In genomic region chr9:94603259-94603776, GRCh38 we compare ENCODE assay signal across 8 cellular contexts. TPM values are rescaled to one million over a fixed set of nuclear protein-coding genes. Genes with fewer than 3 reads are reported as not detected.
A peak's percentile ranks its signal among the peaks of the same experiment; 100 is the strongest.
DNase-seq lines count a peak whose midpoint lies in the region; TF ChIP-seq lines count a peak whose summit lies in the region.

No MANE protein-coding gene starts in this region.

- no peaks in the 10 kb centered on the region for H3K79me2 ChIP-seq in GM23248 (ENCODE audit: insufficient read depth)

- H3K4me3 ChIP-seq in GM23248 = no peak overlapping the region
- no peak overlapping the region for H3K4me3 ChIP-seq in colonic mucosa
- no peak overlapping the region for H3K4me3 ChIP-seq in lower leg skin (ENCODE audit: low read depth, poor library complexity, severe bottlenecking)

- H2AFZ ChIP-seq in GM23248 = no peak overlapping the region

- 7 to 12% methylated on average over 15 of the region's 15 CpGs for WGBS in GM23248 (ENCODE audit: low coverage in 1 of 2, low lambda C conversion rate in 2 of 2, missing lambda C conversion rate in 2 of 2), 2 experiments
- WGBS in lower leg skin, 2 donors = 14 to 15% methylated on average over 14 to 15 of the region's 15 CpGs

- DNase-seq in AG20443 (ENCODE audit: low spot score) (peak; percentile 93), GM23248 (peak; percentile 71), NCI-H2227 (lab: John Stamatoyannopoulos, UW; ENCODE audit: unreplicated experiment) (peak; percentile 86), colonic mucosa (peak; percentile 93), lower leg skin (ENCODE audit: low spot score in 2 of 2) (peak; percentile 21 to 89), GF-D8 (lab: John Stamatoyannopoulos, UW) (no peak)
- DNase-seq in activated CD4-positive, alpha-beta T cell treated with anti-CD3 and anti-CD28 coated beads for 4 hours = peak; percentile 60 to 69
- peak; percentile 70 for DNase-seq in stimulated activated CD4-positive, alpha-beta T cell treated with anti-CD3 and anti-CD28 coated beads, Interleukin-4, amount 100 ng/mL, for 48 hours (ENCODE audit: low read depth in 2 of 2)

- H3K4me2 ChIP-seq in GM23248 (ENCODE audit: unreplicated experiment) = no peak overlapping the region

- peak; percentile 71 for TF ChIP-seq CTCF in colonic mucosa (IDR thresholded peaks at IDR 0.05)
- TF ChIP-seq CTCF in lower leg skin (IDR thresholded peaks at IDR 0.05) = no peak

- no peaks in the 10 kb centered on the region for H4K20me1 ChIP-seq in GM23248 (ENCODE audit: insufficient read depth)

- no peaks in the 10 kb centered on the region for H3K36me3 ChIP-seq in GM23248 (ENCODE audit: low read depth)
- H3K36me3 ChIP-seq in colonic mucosa = no peaks in the 10 kb centered on the region

- H3K9me2 ChIP-seq in GM23248 (ENCODE audit: insufficient read depth) = no peaks in the 10 kb centered on the region

- H3K9me3 ChIP-seq in GM23248 (ENCODE audit: low read depth) (no peaks in the 10 kb centered on the region), colonic mucosa (no peaks in the 10 kb centered on the region)

- in situ Hi-C loops in GM23248 (cut with MboI) = no loop called here

- no peaks in the 10 kb centered on the region for H3F3A ChIP-seq in GM23248 (ENCODE audit: insufficient read depth)

- intact Hi-C loops in colonic mucosa (cut with DNase I) (loop anchor here (5.0 kb wide), 1 partner anchor 51 kb away; no protein-coding TSS in a partner anchor), lower leg skin (cut with DNase I; ENCODE audit: low total_unique reads) (no loop called here)

- H3K9ac ChIP-seq in GM23248 (no peak overlapping the region), colonic mucosa (ENCODE audit: low read depth in 2 of 2, low read length in 2 of 2) (peak overlapping the region in 1 of 2 donors; percentile 52)

- no peak overlapping the region for H3K27ac ChIP-seq in GM23248
- peak overlapping the region; percentile 50 for H3K27ac ChIP-seq in colonic mucosa

- H3K27me3 ChIP-seq in GM23248 (replicated peaks; ENCODE audit: insufficient read depth) (peaks cover 46% of the 10 kb centered on the region), colonic mucosa (no peaks in the 10 kb centered on the region)

- H3K4me1 ChIP-seq in GM23248 (ENCODE audit: insufficient read depth) = no peaks in the 10 kb centered on the region
- H3K4me1 ChIP-seq in colonic mucosa = peaks cover 9% of the 10 kb centered on the region

- no peak for TF ChIP-seq POLR2A in lower leg skin (IDR thresholded peaks at IDR 0.05)

RNA-seq across cellular contexts. Expression of gene FBP2, which starts 9.7 kb away (rescaled TPM):
- total RNA-seq in GM23248 (2014; rRNA removed; shearing (Covaris generic)) = not detected in 2 replicates
- not detected in 2 replicates for polyA plus RNA-seq in GM23248 (2016; fragmentation: Nextera tagmentation; extraction: Ambion mirVana)
- total RNA-seq in colonic mucosa = not detected
- total RNA-seq in lower leg skin = 1 to 10 TPM in 1 of 4 donors, not detected in 3; 1.5 TPM

RNA-seq across cellular contexts. Expression of gene FBP1, which starts 36.0 kb away (rescaled TPM):
- total RNA-seq in GM23248 (2014; rRNA removed; shearing (Covaris generic)) = not detected in 2 replicates
- polyA plus RNA-seq in GM23248 (2016; fragmentation: Nextera tagmentation; extraction: Ambion mirVana) = not detected in 2 replicates
- 10 to 100 TPM; 43.8 to 51.4 TPM for total RNA-seq in colonic mucosa
- 10 to 100 TPM in 1 of 4 donors, 1 to 10 TPM in 2, under 1 TPM in 1; 0.99 to 12.1 (median 6.6) TPM for total RNA-seq in lower leg skin

RNA-seq across cellular contexts. Expression of gene PCAT7, which starts 48.4 kb away (rescaled TPM):
- total RNA-seq in GM23248 (2014; rRNA removed; shearing (Covaris generic)) = not detected in 2 replicates
- polyA plus RNA-seq in GM23248 (2016; fragmentation: Nextera tagmentation; extraction: Ambion mirVana) = not detected in 2 replicates
- total RNA-seq in colonic mucosa (1 to 10 TPM; 2.1 to 2.5 TPM), lower leg skin (under 1 TPM in 1 of 4 donors, not detected in 3; 0.34 TPM)
